In the genomic region with DNA sequence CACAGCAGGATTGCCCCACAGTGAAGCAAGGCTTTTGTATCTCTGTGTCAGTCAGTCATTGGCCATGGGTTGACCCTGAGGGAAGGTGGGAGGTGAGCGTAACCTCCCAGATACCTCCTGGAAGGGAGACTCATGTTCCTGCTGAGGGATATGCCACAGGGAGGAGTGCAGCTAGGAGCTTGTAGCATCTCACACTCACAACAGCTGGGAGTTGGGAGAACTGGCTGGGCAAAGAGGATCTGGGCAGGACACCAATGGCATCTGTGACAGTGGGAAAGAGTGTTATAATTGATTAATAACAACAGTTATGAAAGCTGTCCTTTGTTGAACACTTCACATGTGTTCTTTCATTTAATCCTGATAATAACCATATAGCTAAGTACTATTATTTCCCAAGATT, we compare ENCODE assay signal across 31 cellular contexts.
"Had no signal": no experiment of that assay in that cellular context is flagged by ENCODE, and none has a peak within 500 bp of the region (broad histone marks: within the 10 kb centered on the region; RNA-seq: fewer than 3 reads in every experiment).

No MANE protein-coding gene starts in this region.

- H3K4me1 ChIP-seq: ascending aorta, esophagus squamous epithelium, gastroesophageal sphincter had no signal

- FAIRE-seq: bronchial epithelial cell, TTC549 had no signal

- H3K4me3 Mint-ChIP-seq: activated CD4-positive, alpha-beta T cell treated with anti-CD3 and anti-CD28 coated beads, Interleukin-2, amount 10 ng/mL, durations not matched to agents 7 days and 5 days; activated CD8-positive, alpha-beta T cell treated with anti-CD3 and anti-CD28 coated beads, Interleukin-2, amount 10 ng/mL, durations not matched to agents 7 days and 5 days; activated naive CD4-positive, alpha-beta T cell treated with anti-CD3 and anti-CD28 coated beads, Interleukin-2, amount 10 ng/mL, durations not matched to agents 7 days and 5 days; activated naive CD8-positive, alpha-beta T cell treated with anti-CD3 and anti-CD28 coated beads, Interleukin-2, amount 10 ng/mL, durations not matched to agents 7 days and 5 days; activated T-cell treated with anti-CD3 and anti-CD28 coated beads, Interleukin-2, amount 50 U/mL, for 24 hours; activated T-cell treated with anti-CD3 and anti-CD28 coated beads, Interleukin-2, amount 50 U/mL, for 72 hours; central memory CD8-positive, alpha-beta T cell; dendritic cell treated with granulocyte-macrophage colony-stimulating factor and Interleukin-4, amounts not matched to agents 40 ng/mL and 50 ng/mL, for 4 days; T-helper 17 cell; WTC11 had no signal

- H3K36me3 ChIP-seq: ascending aorta, brain microvascular endothelial cell, esophagus squamous epithelium, gastroesophageal sphincter, heart right ventricle had no signal

- H3K27me3 Mint-ChIP-seq: activated T-cell treated with anti-CD3 and anti-CD28 coated beads, Interleukin-2, amount 50 U/mL, for 24 hours; central memory CD8-positive, alpha-beta T cell; T-helper 17 cell had no signal

- DNase-seq: activated CD4-positive, alpha-beta T cell treated with anti-CD3 and anti-CD28 coated beads for 1 hour; activated CD4-positive, alpha-beta T cell treated with anti-CD3 and anti-CD28 coated beads for 4 hours; activated CD4-positive, alpha-beta T cell treated with anti-CD3 and anti-CD28 coated beads, Interleukin-2, amount 10 ng/mL, durations not matched to agents 7 days and 5 days; activated CD4-positive, alpha-beta T cell treated with anti-CD3 and anti-CD28 coated beads, Interleukin-2, amount 50 U/mL, for 4 hours; activated CD8-positive, alpha-beta T cell treated with anti-CD3 and anti-CD28 coated beads, Interleukin-2, amount 10 ng/mL, durations not matched to agents 7 days and 5 days; activated gamma-delta T cell; activated naive CD4-positive, alpha-beta T cell; activated naive CD4-positive, alpha-beta T cell treated with anti-CD3 and anti-CD28 coated beads, Interleukin-2, amount 10 ng/mL, durations not matched to agents 7 days and 5 days; activated naive CD8-positive, alpha-beta T cell treated with anti-CD3 and anti-CD28 coated beads, Interleukin-2, amount 10 ng/mL, durations not matched to agents 7 days and 5 days; activated T-cell treated with anti-CD3 and anti-CD28 coated beads for 4 hours; activated T-cell treated with anti-CD3 and anti-CD28 coated beads, Interleukin-2, amount 50 U/mL, for 24 hours; activated T-cell treated with anti-CD3 and anti-CD28 coated beads, Interleukin-2, amount 50 U/mL, for 72 hours; dorsolateral prefrontal cortex; effector memory CD4-positive, alpha-beta T cell; erythroblast; esophagus squamous epithelium; foreskin melanocyte; heart right ventricle; T-helper 1 cell; T-helper 17 cell had no signal

- H3K27me3 ChIP-seq: ascending aorta, brain microvascular endothelial cell, heart right ventricle had no signal

- ATAC-seq: activated CD8-positive, alpha-beta T cell treated with anti-CD3 and anti-CD28 coated beads, Interleukin-2, amount 10 ng/mL, durations not matched to agents 7 days and 5 days; activated naive CD4-positive, alpha-beta T cell treated with anti-CD3 and anti-CD28 coated beads, Interleukin-2, amount 50 U/mL, for 72 hours; activated T-cell treated with anti-CD3 and anti-CD28 coated beads, Interleukin-2, amount 50 U/mL, for 72 hours; gastroesophageal sphincter; heart right ventricle; T-helper 17 cell; WTC11 had no signal

- H3K4me3 ChIP-seq: ascending aorta, coronary artery, dorsolateral prefrontal cortex, esophagus squamous epithelium, gastroesophageal sphincter, heart right ventricle had no signal

- H3K4me1 Mint-ChIP-seq: activated CD4-positive, alpha-beta T cell treated with anti-CD3 and anti-CD28 coated beads, Interleukin-2, amount 10 ng/mL, durations not matched to agents 7 days and 5 days; activated naive CD4-positive, alpha-beta T cell treated with anti-CD3 and anti-CD28 coated beads, Interleukin-2, amount 10 ng/mL, durations not matched to agents 7 days and 5 days; activated naive CD8-positive, alpha-beta T cell treated with anti-CD3 and anti-CD28 coated beads, Interleukin-2, amount 10 ng/mL, durations not matched to agents 7 days and 5 days; central memory CD8-positive, alpha-beta T cell; T-helper 17 cell had no signal

- H3K27ac Mint-ChIP-seq: activated CD4-positive, alpha-beta T cell treated with anti-CD3 and anti-CD28 coated beads, Interleukin-2, amount 10 ng/mL, durations not matched to agents 7 days and 5 days; activated CD8-positive, alpha-beta T cell treated with anti-CD3 and anti-CD28 coated beads, Interleukin-2, amount 10 ng/mL, durations not matched to agents 7 days and 5 days; activated naive CD4-positive, alpha-beta T cell treated with anti-CD3 and anti-CD28 coated beads, Interleukin-2, amount 10 ng/mL, durations not matched to agents 7 days and 5 days; activated naive CD8-positive, alpha-beta T cell treated with anti-CD3 and anti-CD28 coated beads, Interleukin-2, amount 10 ng/mL, durations not matched to agents 7 days and 5 days; activated T-cell treated with anti-CD3 and anti-CD28 coated beads, Interleukin-2, amount 50 U/mL, for 24 hours; activated T-cell treated with anti-CD3 and anti-CD28 coated beads, Interleukin-2, amount 50 U/mL, for 72 hours; dendritic cell treated with granulocyte-macrophage colony-stimulating factor and Interleukin-4, amounts not matched to agents 40 ng/mL and 50 ng/mL, for 4 days; T-helper 17 cell; WTC11 had no signal

- H3K27ac ChIP-seq: ascending aorta, brain microvascular endothelial cell, coronary artery, dorsolateral prefrontal cortex, esophagus squamous epithelium, gastroesophageal sphincter, heart right ventricle, VCaP had no signal

- H3K36me3 Mint-ChIP-seq: activated naive CD4-positive, alpha-beta T cell treated with anti-CD3 and anti-CD28 coated beads, Interleukin-2, amount 10 ng/mL, durations not matched to agents 7 days and 5 days had no signal
